In genomic region chr7:131075406-131075805, GRCh38 we compare ENCODE assay signal across 16 cellular contexts.
DNase-seq lines count a peak whose midpoint lies in the region; ATAC-seq and TF ChIP-seq lines count a peak whose summit lies in the region.
"Had no signal": no experiment of that assay in that cellular context is flagged by ENCODE, and none has a peak within 500 bp of the region (broad histone marks: within the 10 kb centered on the region; RNA-seq: fewer than 3 reads in every experiment).

No MANE protein-coding gene starts in this region.

- H4K20me1 ChIP-seq in smooth muscle cell (ENCODE audit: low read depth), result no peaks in the 10 kb centered on the region

- TF ChIP-seq POLR2A in NB4 (IDR thresholded peaks at IDR 0.05; ENCODE audit: extremely low read depth, insufficient read length), result no peak

- no peak overlapping the region for H3K4me3 ChIP-seq in NB4 (ENCODE audit: low read depth, low read length)
- peak overlapping the region in 1 of 59 donors; percentile 4 for H3K4me3 ChIP-seq in dorsolateral prefrontal cortex
- H3K4me3 ChIP-seq in smooth muscle cell, result no peak overlapping the region
- no peak overlapping the region for H3K4me3 ChIP-seq in left lung
- H3K4me3 ChIP-seq: gastroesophageal sphincter had no signal

- H3K9me3 ChIP-seq in smooth muscle cell (replicated peaks; ENCODE audit: low read depth), result no peaks in the 10 kb centered on the region
- no peaks in the 10 kb centered on the region for H3K9me3 ChIP-seq in left lung
- H3K9me3 ChIP-seq: gastroesophageal sphincter had no signal

- 74% methylated on average over 1 of the region's 1 CpG for WGBS in smooth muscle cell (ENCODE audit: low lambda C conversion rate)

- no peaks in the 10 kb centered on the region for H3K36me3 ChIP-seq in smooth muscle cell (ENCODE audit: low read depth)
- H3K36me3 ChIP-seq in left lung, result peaks cover 0 to 9% of the 10 kb centered on the region in 2 donors

- H3K4me1 ChIP-seq in smooth muscle cell (ENCODE audit: low read depth), result peaks cover 19% of the 10 kb centered on the region
- peaks cover 7 to 29% of the 10 kb centered on the region in 2 donors for H3K4me1 ChIP-seq in left lung

- H3K36me3 Mint-ChIP-seq in activated naive CD4-positive, alpha-beta T cell treated with anti-CD3 and anti-CD28 coated beads, Interleukin-2, amount 10 ng/mL, durations not matched to agents 7 days and 5 days, result peaks cover 26% of the 10 kb centered on the region

- H3K27me3 Mint-ChIP-seq in activated naive CD4-positive, alpha-beta T cell treated with anti-CD3 and anti-CD28 coated beads, Interleukin-2, amount 10 ng/mL, durations not matched to agents 7 days and 5 days, result no peaks in the 10 kb centered on the region
- H3K27me3 Mint-ChIP-seq: activated CD8-positive, alpha-beta memory T cell treated with anti-CD3 and anti-CD28 coated beads, Interleukin-2, amount 10 ng/mL, durations not matched to agents 7 days and 5 days; dendritic cell treated with granulocyte-macrophage colony-stimulating factor and Interleukin-4, amounts not matched to agents 40 ng/mL and 50 ng/mL, for 4 days; T-cell had no signal

- H3K9ac ChIP-seq in smooth muscle cell (ENCODE audit: low read depth), result no peak overlapping the region

- intact Hi-C loops in dorsolateral prefrontal cortex (cut with DNase I) (loop anchor here in 1 of 2 donors (10.0 kb wide), 2 partner anchors 229 to 349 kb away; no protein-coding TSS in a partner anchor), left lung (cut with DNase I) (no loop called here)

- H3K4me1 Mint-ChIP-seq in activated naive CD4-positive, alpha-beta T cell treated with anti-CD3 and anti-CD28 coated beads, Interleukin-2, amount 10 ng/mL, durations not matched to agents 7 days and 5 days, result peaks cover 15% of the 10 kb centered on the region

- CTCF ChIA-PET in activated naive CD4-positive, alpha-beta T cell treated with anti-CD3 and anti-CD28 coated beads, Interleukin-2, amount 10 ng/mL, durations not matched to agents 7 days and 5 days (lab: Charles Lee), result no interaction called here

- H3K27ac ChIP-seq in dorsolateral prefrontal cortex (peak overlapping the region in 49 of 59 donors; percentile 1 to 92 (median 57)), smooth muscle cell (ENCODE audit: low read depth) (peak overlapping the region; percentile 91), left lung (no peak overlapping the region)
- H3K27ac ChIP-seq: gastroesophageal sphincter had no signal

- no peak overlapping the region for H3K4me3 Mint-ChIP-seq in activated naive CD4-positive, alpha-beta T cell treated with anti-CD3 and anti-CD28 coated beads, Interleukin-2, amount 10 ng/mL, durations not matched to agents 7 days and 5 days
- H3K4me3 Mint-ChIP-seq: activated CD8-positive, alpha-beta memory T cell treated with anti-CD3 and anti-CD28 coated beads, Interleukin-2, amount 10 ng/mL, durations not matched to agents 7 days and 5 days; dendritic cell treated with granulocyte-macrophage colony-stimulating factor and Interleukin-4, amounts not matched to agents 40 ng/mL and 50 ng/mL, for 4 days had no signal

- no peaks in the 10 kb centered on the region for H3K9me3 Mint-ChIP-seq in activated naive CD4-positive, alpha-beta T cell treated with anti-CD3 and anti-CD28 coated beads, Interleukin-2, amount 10 ng/mL, durations not matched to agents 7 days and 5 days
- H3K9me3 Mint-ChIP-seq: dendritic cell treated with granulocyte-macrophage colony-stimulating factor and Interleukin-4, amounts not matched to agents 40 ng/mL and 50 ng/mL, for 4 days; T-cell had no signal

- no peak for DNase-seq in activated naive CD4-positive, alpha-beta T cell treated with anti-CD3 and anti-CD28 coated beads, Interleukin-2, amount 10 ng/mL, durations not matched to agents 7 days and 5 days
- DNase-seq in activated naive CD4-positive, alpha-beta T cell treated with Interleukin-2 at 50 U/mL for 16 hours, result no peak
- peak; percentile 57 for DNase-seq in NB4 (ENCODE audit: low read depth)
- no peak for DNase-seq in dorsolateral prefrontal cortex
- DNase-seq in smooth muscle cell (lab: John Stamatoyannopoulos, UW; ENCODE audit: unreplicated experiment), result no peak
- no peak for DNase-seq in left lung
- no peak for DNase-seq in NCI-H1048 (lab: John Stamatoyannopoulos, UW)
- no peak for DNase-seq in AG08395 (ENCODE audit: low spot score)
- DNase-seq: activated CD8-positive, alpha-beta memory T cell treated with anti-CD3 and anti-CD28 coated beads, Interleukin-2, amount 10 ng/mL, durations not matched to agents 7 days and 5 days; NCI-H2029; stimulated activated CD4-positive, alpha-beta T cell treated with anti-CD3 and anti-CD28 coated beads, Interleukin-12 subunit alpha, Interleukin-12 subunit beta, amount 100 ng/mL, for 4 hours; stimulated activated naive CD4-positive, alpha-beta T cell; T-cell had no signal

- peaks cover 19% of the 10 kb centered on the region for H3K79me2 ChIP-seq in smooth muscle cell (ENCODE audit: low read depth)

- H3K27me3 ChIP-seq in dorsolateral prefrontal cortex, result no peaks in the 10 kb centered on the region
- no peaks in the 10 kb centered on the region for H3K27me3 ChIP-seq in smooth muscle cell (ENCODE audit: low read depth)
- H3K27me3 ChIP-seq in left lung, result no peaks in the 10 kb centered on the region
- H3K27me3 ChIP-seq: gastroesophageal sphincter had no signal

- ATAC-seq in left lung, result no peak
- ATAC-seq: activated CD8-positive, alpha-beta memory T cell treated with anti-CD3 and anti-CD28 coated beads, Interleukin-2, amount 10 ng/mL, durations not matched to agents 7 days and 5 days; gastroesophageal sphincter; HCT116; T-cell had no signal

- peak overlapping the region; percentile 5 for H3K27ac Mint-ChIP-seq in activated naive CD4-positive, alpha-beta T cell treated with anti-CD3 and anti-CD28 coated beads, Interleukin-2, amount 10 ng/mL, durations not matched to agents 7 days and 5 days
- H3K27ac Mint-ChIP-seq: activated CD8-positive, alpha-beta memory T cell treated with anti-CD3 and anti-CD28 coated beads, Interleukin-2, amount 10 ng/mL, durations not matched to agents 7 days and 5 days; dendritic cell treated with granulocyte-macrophage colony-stimulating factor and Interleukin-4, amounts not matched to agents 40 ng/mL and 50 ng/mL, for 4 days had no signal

- no peak overlapping the region for H2AFZ ChIP-seq in smooth muscle cell (ENCODE audit: low read depth)

- peak overlapping the region; percentile 76 for H3K4me2 ChIP-seq in smooth muscle cell

- TF ChIP-seq CTCF in NB4 (IDR thresholded peaks at IDR 0.05; ENCODE audit: low read depth, low read length) (no peak), dorsolateral prefrontal cortex (IDR thresholded peaks at IDR 0.05 in 54 of 56, conservative IDR thresholded peaks at IDR 0.05 in 2 of 56; ENCODE audit: low read depth in 1 of 56, partially characterized antibody in 56 of 56) (no peak), smooth muscle cell (IDR thresholded peaks at IDR 0.05; ENCODE audit: borderline replicate concordance, insufficient read depth, poor library complexity, severe bottlenecking) (no peak), left lung (IDR thresholded peaks at IDR 0.05) (no peak)

- H3F3A ChIP-seq in smooth muscle cell (ENCODE audit: low read depth), result peaks cover 3% of the 10 kb centered on the region

Comparison
In these comparisons a context has a peak if more than half of its experiments do, and no peak if none do; other contexts are left out.
1. H3K27ac ChIP-seq: peak in dorsolateral prefrontal cortex (49 of 59) and smooth muscle cell (single experiment); none in left lung (0 of 2).